In the genomic region with DNA sequence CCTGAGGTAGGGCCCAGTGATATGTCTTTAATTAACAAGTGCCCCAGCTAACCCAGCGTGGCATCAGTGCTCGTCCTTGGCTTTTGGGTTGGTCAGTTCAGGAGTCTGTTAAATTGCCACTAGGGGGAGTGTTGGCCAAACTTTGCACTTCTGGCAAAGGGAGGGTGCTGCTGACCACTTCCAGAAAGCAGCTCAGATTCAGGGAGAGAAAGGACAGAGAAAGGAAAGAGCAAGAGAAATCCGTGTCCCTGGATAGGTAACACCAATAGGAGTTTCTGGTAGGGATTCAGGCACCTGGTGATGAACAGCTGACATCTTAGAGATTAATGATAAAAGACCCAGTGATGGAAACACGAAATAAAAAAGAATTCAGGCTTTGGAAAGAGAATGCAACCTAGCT, we compare ENCODE assay signal across 1 cellular context.
A peak's percentile ranks its signal among the peaks of the same experiment; 100 is the strongest.
TF ChIP-seq lines count a peak whose summit lies in the region.

No MANE protein-coding gene starts in this region.

TF ChIP-seq in HepG2, 621 proteins besides CTCF, POLR2A, EP300 and RAD21 (continued from another document and continues in another):
- TF ChIP-seq, protein P1, sequence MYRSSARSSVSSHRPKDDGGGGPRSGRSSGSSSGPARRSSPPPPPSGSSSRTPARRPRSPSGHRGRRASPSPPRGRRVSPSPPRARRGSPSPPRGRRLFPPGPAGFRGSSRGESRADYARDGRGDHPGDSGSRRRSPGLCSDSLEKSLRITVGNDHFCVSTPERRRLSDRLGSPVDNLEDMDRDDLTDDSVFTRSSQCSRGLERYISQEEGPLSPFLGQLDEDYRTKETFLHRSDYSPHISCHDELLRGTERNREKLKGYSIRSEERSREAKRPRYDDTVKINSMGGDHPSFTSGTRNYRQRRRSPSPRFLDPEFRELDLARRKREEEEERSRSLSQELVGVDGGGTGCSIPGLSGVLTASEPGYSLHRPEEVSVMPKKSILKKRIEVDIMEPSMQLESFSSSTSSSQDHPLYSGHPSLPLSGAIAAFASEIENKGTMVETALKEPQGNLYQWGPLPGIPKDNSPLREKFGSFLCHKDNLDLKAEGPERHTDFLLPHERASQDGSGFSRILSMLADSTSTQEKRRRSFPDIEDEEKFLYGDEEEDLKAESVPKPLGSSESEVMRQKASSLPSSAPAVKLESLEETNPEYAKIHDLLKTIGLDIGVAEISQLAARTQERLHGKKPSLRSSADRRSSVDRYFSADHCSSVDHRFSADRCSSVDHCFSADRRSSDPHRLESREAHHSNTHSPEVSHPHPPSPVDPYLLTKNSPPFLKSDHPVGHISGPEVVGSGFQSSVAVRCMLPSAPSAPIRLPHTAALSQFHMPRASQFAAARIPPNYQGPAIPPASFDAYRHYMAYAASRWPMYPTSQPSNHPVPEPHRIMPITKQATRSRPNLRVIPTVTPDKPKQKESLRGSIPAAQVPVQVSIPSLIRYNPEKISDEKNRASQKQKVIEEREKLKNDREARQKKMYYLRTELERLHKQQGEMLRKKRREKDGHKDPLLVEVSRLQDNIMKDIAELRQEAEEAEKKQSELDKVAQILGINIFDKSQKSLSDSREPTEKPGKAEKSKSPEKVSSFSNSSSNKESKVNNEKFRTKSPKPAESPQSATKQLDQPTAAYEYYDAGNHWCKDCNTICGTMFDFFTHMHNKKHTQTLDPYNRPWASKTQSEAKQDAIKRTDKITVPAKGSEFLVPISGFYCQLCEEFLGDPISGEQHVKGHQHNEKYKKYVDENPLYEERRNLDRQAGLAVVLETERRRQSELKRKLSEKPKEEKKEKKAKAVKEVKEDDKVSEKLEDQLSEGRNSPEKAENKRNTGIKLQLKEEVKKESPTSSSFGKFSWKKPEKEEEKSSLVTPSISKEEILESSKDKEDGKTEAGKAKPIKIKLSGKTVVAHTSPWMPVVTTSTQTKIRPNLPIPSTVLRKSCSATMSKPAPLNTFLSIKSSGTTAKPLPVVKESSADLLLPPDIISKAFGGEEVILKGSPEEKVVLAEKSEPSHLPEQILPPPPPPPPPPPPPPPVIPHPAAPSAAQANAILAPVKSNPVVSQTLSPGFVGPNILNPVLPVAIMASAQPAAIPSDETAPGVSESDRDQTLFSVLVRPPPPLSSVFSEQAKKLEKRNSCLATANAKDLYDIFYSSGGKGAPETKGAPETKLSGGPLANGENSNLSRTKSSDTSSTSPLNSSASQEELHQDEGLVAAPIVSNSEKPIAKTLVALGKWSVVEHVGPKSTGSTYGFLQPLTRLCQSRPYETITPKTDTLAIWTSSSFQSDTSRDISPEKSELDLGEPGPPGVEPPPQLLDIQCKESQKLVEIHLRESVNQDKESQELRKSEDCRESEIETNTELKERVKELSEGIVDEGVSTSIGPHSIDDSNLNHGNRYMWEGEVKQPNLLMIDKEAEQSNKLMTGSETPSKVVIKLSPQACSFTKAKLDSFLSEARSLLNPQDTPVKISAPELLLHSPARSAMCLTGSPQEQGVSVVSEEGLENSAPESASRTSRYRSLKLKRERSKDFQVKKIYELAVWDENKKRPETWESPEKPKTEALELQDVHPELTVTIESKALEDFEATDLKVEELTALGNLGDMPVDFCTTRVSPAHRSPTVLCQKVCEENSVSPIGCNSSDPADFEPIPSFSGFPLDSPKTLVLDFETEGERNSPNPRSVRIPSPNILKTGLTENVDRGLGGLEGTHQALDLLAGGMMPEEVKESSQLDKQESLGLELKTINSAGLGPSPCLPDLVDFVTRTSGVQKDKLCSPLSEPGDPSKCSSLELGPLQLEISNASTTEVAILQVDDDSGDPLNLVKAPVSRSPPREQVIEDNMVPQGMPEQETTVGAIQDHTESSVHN (CRISPR knock-in tag; IDR thresholded peaks at IDR 0.05) = no peak
- TF ChIP-seq TEAD3 (CRISPR knock-in tag; optimal IDR thresholded peaks at IDR 0.05; ENCODE audit: borderline replicate concordance) (peak; percentile 59), CHD4 (IDR thresholded peaks at IDR 0.05; ENCODE audit: borderline replicate concordance, low read length) (no peak), ZNF543 (CRISPR knock-in tag; IDR thresholded peaks at IDR 0.05) (no peak), FOXA1 (IDR thresholded peaks at IDR 0.05) (no peak), FOXA1 (CRISPR knock-in tag; IDR thresholded peaks at IDR 0.05) (no peak), RFXANK (CRISPR knock-in tag; IDR thresholded peaks at IDR 0.05) (no peak), HMG20B (CRISPR knock-in tag; conservative IDR thresholded peaks at IDR 0.05) (no peak), ZNF331 (CRISPR knock-in tag; IDR thresholded peaks at IDR 0.05) (peak; percentile 40; the same call in 1 of the 2 replicates), ZKSCAN5 (CRISPR knock-in tag; IDR thresholded peaks at IDR 0.05) (no peak), PAWR (CRISPR knock-in tag; IDR thresholded peaks at IDR 0.05; ENCODE audit: borderline replicate concordance) (no peak), ARNT (IDR thresholded peaks at IDR 0.05) (no peak), ZSCAN30 (CRISPR knock-in tag; IDR thresholded peaks at IDR 0.05) (no peak), KAT7 (CRISPR knock-in tag; IDR thresholded peaks at IDR 0.05; ENCODE audit: borderline replicate concordance) (no peak), DMAP1 (CRISPR knock-in tag; IDR thresholded peaks at IDR 0.05) (no peak), HOXA3 (CRISPR knock-in tag; IDR thresholded peaks at IDR 0.05) (0 out of 2 replicates have a peak, but pooled peaks have one; percentile 35), BRCA1 (CRISPR knock-in tag; IDR thresholded peaks at IDR 0.05) (peak; percentile 58; the same call in 1 of the 2 replicates), MAF1 (CRISPR knock-in tag; IDR thresholded peaks at IDR 0.05; ENCODE audit: borderline replicate concordance) (no peak), CHD2 (IDR thresholded peaks at IDR 0.05; ENCODE audit: low read depth, low read length) (no peak)
- TF ChIP-seq, protein P2, sequence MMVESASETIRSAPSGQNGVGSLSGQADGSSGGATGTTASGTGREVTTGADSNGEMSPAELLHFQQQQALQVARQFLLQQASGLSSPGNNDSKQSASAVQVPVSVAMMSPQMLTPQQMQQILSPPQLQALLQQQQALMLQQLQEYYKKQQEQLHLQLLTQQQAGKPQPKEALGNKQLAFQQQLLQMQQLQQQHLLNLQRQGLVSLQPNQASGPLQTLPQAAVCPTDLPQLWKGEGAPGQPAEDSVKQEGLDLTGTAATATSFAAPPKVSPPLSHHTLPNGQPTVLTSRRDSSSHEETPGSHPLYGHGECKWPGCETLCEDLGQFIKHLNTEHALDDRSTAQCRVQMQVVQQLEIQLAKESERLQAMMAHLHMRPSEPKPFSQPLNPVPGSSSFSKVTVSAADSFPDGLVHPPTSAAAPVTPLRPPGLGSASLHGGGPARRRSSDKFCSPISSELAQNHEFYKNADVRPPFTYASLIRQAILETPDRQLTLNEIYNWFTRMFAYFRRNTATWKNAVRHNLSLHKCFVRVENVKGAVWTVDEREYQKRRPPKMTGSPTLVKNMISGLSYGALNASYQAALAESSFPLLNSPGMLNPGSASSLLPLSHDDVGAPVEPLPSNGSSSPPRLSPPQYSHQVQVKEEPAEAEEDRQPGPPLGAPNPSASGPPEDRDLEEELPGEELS (CRISPR knock-in tag; IDR thresholded peaks at IDR 0.05) = no peak
- TF ChIP-seq, protein P3, sequence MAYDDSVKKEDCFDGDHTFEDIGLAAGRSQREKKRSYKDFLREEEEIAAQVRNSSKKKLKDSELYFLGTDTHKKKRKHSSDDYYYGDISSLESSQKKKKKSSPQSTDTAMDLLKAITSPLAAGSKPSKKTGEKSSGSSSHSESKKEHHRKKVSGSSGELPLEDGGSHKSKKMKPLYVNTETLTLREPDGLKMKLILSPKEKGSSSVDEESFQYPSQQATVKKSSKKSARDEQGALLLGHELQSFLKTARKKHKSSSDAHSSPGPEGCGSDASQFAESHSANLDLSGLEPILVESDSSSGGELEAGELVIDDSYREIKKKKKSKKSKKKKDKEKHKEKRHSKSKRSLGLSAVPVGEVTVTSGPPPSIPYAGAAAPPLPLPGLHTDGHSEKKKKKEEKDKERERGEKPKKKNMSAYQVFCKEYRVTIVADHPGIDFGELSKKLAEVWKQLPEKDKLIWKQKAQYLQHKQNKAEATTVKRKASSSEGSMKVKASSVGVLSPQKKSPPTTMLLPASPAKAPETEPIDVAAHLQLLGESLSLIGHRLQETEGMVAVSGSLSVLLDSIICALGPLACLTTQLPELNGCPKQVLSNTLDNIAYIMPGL (CRISPR knock-in tag; IDR thresholded peaks at IDR 0.05; ENCODE audit: borderline replicate concordance in 1 of 2, low read depth in 1 of 2) = peak; percentile 39 to 61; a peak in 1 of 4 replicates
- TF ChIP-seq, protein P4, sequence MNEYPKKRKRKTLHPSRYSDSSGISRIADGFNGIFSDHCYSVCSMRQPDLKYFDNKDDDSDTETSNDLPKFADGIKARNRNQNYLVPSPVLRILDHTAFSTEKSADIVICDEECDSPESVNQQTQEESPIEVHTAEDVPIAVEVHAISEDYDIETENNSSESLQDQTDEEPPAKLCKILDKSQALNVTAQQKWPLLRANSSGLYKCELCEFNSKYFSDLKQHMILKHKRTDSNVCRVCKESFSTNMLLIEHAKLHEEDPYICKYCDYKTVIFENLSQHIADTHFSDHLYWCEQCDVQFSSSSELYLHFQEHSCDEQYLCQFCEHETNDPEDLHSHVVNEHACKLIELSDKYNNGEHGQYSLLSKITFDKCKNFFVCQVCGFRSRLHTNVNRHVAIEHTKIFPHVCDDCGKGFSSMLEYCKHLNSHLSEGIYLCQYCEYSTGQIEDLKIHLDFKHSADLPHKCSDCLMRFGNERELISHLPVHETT (CRISPR knock-in tag; conservative IDR thresholded peaks at IDR 0.05) = no peak
- TF ChIP-seq, protein P5, sequence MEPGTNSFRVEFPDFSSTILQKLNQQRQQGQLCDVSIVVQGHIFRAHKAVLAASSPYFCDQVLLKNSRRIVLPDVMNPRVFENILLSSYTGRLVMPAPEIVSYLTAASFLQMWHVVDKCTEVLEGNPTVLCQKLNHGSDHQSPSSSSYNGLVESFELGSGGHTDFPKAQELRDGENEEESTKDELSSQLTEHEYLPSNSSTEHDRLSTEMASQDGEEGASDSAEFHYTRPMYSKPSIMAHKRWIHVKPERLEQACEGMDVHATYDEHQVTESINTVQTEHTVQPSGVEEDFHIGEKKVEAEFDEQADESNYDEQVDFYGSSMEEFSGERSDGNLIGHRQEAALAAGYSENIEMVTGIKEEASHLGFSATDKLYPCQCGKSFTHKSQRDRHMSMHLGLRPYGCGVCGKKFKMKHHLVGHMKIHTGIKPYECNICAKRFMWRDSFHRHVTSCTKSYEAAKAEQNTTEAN (CRISPR knock-in tag; conservative IDR thresholded peaks at IDR 0.05) = no peak
- TF ChIP-seq, protein P6, sequence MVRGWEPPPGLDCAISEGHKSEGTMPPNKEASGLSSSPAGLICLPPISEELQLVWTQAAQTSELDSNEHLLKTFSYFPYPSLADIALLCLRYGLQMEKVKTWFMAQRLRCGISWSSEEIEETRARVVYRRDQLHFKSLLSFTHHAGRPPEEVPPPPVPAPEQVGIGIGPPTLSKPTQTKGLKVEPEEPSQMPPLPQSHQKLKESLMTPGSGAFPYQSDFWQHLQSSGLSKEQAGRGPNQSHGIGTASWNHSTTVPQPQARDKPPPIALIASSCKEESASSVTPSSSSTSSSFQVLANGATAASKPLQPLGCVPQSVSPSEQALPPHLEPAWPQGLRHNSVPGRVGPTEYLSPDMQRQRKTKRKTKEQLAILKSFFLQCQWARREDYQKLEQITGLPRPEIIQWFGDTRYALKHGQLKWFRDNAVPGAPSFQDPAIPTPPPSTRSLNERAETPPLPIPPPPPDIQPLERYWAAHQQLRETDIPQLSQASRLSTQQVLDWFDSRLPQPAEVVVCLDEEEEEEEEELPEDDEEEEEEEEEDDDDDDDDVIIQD (CRISPR knock-in tag; IDR thresholded peaks at IDR 0.05; ENCODE audit: low read depth) = no peak
- TF ChIP-seq, protein P7, sequence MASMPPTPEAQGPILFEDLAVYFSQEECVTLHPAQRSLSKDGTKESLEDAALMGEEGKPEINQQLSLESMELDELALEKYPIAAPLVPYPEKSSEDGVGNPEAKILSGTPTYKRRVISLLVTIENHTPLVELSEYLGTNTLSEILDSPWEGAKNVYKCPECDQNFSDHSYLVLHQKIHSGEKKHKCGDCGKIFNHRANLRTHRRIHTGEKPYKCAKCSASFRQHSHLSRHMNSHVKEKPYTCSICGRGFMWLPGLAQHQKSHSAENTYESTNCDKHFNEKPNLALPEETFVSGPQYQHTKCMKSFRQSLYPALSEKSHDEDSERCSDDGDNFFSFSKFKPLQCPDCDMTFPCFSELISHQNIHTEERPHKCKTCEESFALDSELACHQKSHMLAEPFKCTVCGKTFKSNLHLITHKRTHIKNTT (CRISPR knock-in tag; IDR thresholded peaks at IDR 0.05) = no peak
- TF ChIP-seq, protein P8, sequence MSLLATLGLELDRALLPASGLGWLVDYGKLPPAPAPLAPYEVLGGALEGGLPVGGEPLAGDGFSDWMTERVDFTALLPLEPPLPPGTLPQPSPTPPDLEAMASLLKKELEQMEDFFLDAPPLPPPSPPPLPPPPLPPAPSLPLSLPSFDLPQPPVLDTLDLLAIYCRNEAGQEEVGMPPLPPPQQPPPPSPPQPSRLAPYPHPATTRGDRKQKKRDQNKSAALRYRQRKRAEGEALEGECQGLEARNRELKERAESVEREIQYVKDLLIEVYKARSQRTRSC (CRISPR knock-in tag; IDR thresholded peaks at IDR 0.05; ENCODE audit: low read depth) = no peak
- TF ChIP-seq, protein P9, sequence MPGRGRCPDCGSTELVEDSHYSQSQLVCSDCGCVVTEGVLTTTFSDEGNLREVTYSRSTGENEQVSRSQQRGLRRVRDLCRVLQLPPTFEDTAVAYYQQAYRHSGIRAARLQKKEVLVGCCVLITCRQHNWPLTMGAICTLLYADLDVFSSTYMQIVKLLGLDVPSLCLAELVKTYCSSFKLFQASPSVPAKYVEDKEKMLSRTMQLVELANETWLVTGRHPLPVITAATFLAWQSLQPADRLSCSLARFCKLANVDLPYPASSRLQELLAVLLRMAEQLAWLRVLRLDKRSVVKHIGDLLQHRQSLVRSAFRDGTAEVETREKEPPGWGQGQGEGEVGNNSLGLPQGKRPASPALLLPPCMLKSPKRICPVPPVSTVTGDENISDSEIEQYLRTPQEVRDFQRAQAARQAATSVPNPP (CRISPR knock-in tag; IDR thresholded peaks at IDR 0.05) = no peak
- TF ChIP-seq, protein P10, sequence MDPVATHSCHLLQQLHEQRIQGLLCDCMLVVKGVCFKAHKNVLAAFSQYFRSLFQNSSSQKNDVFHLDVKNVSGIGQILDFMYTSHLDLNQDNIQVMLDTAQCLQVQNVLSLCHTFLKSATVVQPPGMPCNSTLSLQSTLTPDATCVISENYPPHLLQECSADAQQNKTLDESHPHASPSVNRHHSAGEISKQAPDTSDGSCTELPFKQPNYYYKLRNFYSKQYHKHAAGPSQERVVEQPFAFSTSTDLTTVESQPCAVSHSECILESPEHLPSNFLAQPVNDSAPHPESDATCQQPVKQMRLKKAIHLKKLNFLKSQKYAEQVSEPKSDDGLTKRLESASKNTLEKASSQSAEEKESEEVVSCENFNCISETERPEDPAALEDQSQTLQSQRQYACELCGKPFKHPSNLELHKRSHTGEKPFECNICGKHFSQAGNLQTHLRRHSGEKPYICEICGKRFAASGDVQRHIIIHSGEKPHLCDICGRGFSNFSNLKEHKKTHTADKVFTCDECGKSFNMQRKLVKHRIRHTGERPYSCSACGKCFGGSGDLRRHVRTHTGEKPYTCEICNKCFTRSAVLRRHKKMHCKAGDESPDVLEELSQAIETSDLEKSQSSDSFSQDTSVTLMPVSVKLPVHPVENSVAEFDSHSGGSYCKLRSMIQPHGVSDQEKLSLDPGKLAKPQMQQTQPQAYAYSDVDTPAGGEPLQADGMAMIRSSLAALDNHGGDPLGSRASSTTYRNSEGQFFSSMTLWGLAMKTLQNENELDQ (CRISPR knock-in tag; IDR thresholded peaks at IDR 0.05; ENCODE audit: borderline replicate concordance) = no peak
